16 cellular contexts compared by ENCODE assay signal in the genomic region with DNA sequence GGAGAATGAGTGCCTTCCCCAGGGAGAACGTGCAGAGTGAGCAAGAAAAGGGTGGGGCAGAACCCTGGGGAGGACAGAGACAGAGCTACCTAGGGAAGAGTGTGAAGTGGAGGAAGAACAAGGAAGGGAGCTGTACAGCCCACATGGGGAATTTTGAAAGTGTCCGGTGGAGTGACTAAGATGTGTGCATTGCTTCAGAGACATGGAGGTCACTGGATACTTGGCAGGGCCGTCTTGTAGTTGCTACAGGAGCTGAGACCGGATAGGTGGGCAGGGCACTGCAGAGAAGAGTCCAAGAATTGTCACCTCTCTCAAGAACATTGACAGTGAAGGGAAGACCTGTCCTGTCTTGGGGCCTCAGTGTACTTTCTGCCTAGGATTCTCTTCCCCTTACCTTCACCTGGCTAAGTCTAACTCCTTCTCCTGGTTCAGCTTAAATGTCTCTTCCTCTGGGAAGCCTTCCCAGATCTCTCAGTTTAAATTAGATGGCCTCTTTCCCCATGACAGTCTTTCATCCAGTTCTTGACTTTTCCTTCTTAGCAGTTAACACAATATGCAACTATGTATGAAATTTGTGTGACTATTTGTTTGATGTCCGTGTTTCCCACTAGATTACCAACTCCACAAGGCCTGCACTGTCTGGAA. TPM values are rescaled to one million over a fixed set of nuclear protein-coding genes. Genes with fewer than 3 reads are reported as not detected.
A peak's percentile ranks its signal among the peaks of the same experiment; 100 is the strongest.
DNase-seq lines count a peak whose midpoint lies in the region; ATAC-seq, FAIRE-seq and TF ChIP-seq lines count a peak whose summit lies in the region.
"Had no signal": no experiment of that assay in that cellular context is flagged by ENCODE, and none has a peak within 500 bp of the region (broad histone marks: within the 10 kb centered on the region; RNA-seq: fewer than 3 reads in every experiment).

No MANE protein-coding gene starts in this region.

- no peak for TF ChIP-seq RAD21 in A549 (conservative IDR thresholded peaks at IDR 0.05 in 1 of 2, IDR thresholded peaks at IDR 0.05 in 1 of 2)

- H3K9me3 ChIP-seq in A549: no peaks in the 10 kb centered on the region

- H3K27ac Mint-ChIP-seq in progenitor cell of endocrine pancreas: no peak overlapping the region
- H3K27ac Mint-ChIP-seq: activated naive CD4-positive, alpha-beta T cell treated with anti-CD3 and anti-CD28 coated beads, Interleukin-2, amount 10 ng/mL, durations not matched to agents 7 days and 5 days had no signal

- CTCF ChIA-PET in A549 (lab: Yijun Ruan, JAX): interaction anchor here (1.2 to 16.0 kb wide), 6 partner anchors 9 to 72 kb away, joined by 3 to 224 read pairs (median 6); a partner anchor contains a TSS

- H3K9me3 Mint-ChIP-seq in progenitor cell of endocrine pancreas (ENCODE audit: low read depth): no peaks in the 10 kb centered on the region
- H3K9me3 Mint-ChIP-seq: activated naive CD4-positive, alpha-beta T cell treated with anti-CD3 and anti-CD28 coated beads, Interleukin-2, amount 10 ng/mL, durations not matched to agents 7 days and 5 days had no signal

- no peak for FAIRE-seq in A549 (lab: Jason Lieb, UNC)

- H3K4me1 Mint-ChIP-seq in progenitor cell of endocrine pancreas (ENCODE audit: low read depth): no peaks in the 10 kb centered on the region
- H3K4me1 Mint-ChIP-seq: activated naive CD4-positive, alpha-beta T cell treated with anti-CD3 and anti-CD28 coated beads, Interleukin-2, amount 10 ng/mL, durations not matched to agents 7 days and 5 days had no signal

- TF ChIP-seq CTCF in A549 (IDR thresholded peaks at IDR 0.05) (no peak), cardiac fibroblast (IDR thresholded peaks at IDR 0.05; ENCODE audit: low read depth, low read length) (no peak), progenitor cell of endocrine pancreas (IDR thresholded peaks at IDR 0.05; ENCODE audit: unreplicated experiment) (no peak)

- H3K36me3 Mint-ChIP-seq in progenitor cell of endocrine pancreas (ENCODE audit: insufficient read depth): no peaks in the 10 kb centered on the region
- H3K36me3 Mint-ChIP-seq: activated naive CD4-positive, alpha-beta T cell treated with anti-CD3 and anti-CD28 coated beads, Interleukin-2, amount 10 ng/mL, durations not matched to agents 7 days and 5 days had no signal

- peak overlapping the region; percentile 4; the same call in 1 of the 3 replicates for H3K4me2 ChIP-seq in A549

- POLR2A ChIA-PET in A549 (lab: Yijun Ruan, JAX): no interaction called here

- H3K4me3 ChIP-seq in A549 (no peak overlapping the region), cardiac fibroblast (replicated peaks in 1 of 2; ENCODE audit: low read depth in 2 of 2, low read length in 2 of 2) (no peak overlapping the region)

- H3K27me3 Mint-ChIP-seq in progenitor cell of endocrine pancreas: peaks cover 53% of the 10 kb centered on the region

- H3K4me3 Mint-ChIP-seq in progenitor cell of endocrine pancreas (ENCODE audit: low read depth): no peak overlapping the region
- H3K4me3 Mint-ChIP-seq: activated naive CD4-positive, alpha-beta T cell treated with anti-CD3 and anti-CD28 coated beads, Interleukin-2, amount 10 ng/mL, durations not matched to agents 7 days and 5 days had no signal

- H3K27ac ChIP-seq in A549 (peak overlapping the region in 1 of 2 experiments; percentile 7; a peak in 1 of 6 replicates), substantia nigra (ENCODE audit: low read depth, low read length, poor library complexity, severe bottlenecking) (no peak overlapping the region)

- DNase-seq in A549 (ENCODE audit: low read depth in 1 of 2, low spot score in 1 of 2) (peak in 1 of 2 experiments; percentile 48), HT1080 (ENCODE audit: low read depth) (peak; percentile 48), cardiac fibroblast (ENCODE audit: low read depth in 2 of 2) (peak; percentile 42 to 80), iris pigment epithelial cell (ENCODE audit: low read depth) (peak; percentile 46), substantia nigra (lab: John Stamatoyannopoulos, UW) (no peak), progenitor cell of endocrine pancreas (ENCODE audit: low spot score, unreplicated experiment) (no peak)
- DNase-seq: activated naive CD4-positive, alpha-beta T cell treated with anti-CD3 and anti-CD28 coated beads, Interleukin-2, amount 10 ng/mL, durations not matched to agents 7 days and 5 days; left colon; MV-4-11; NCI-H2029; nucleus accumbens; stimulated activated CD4-positive, alpha-beta T cell treated with anti-CD3 and anti-CD28 coated beads, Interleukin-2, amount 100 ng/mL, for 48 hours had no signal

- peaks cover 14% of the 10 kb centered on the region for H3K4me1 ChIP-seq in A549

- no peak for TF ChIP-seq POLR2A in A549 (IDR thresholded peaks at IDR 0.05; ENCODE audit: low read length)

- ATAC-seq in A549 (peak; percentile 26 to 68; a peak in 3 of 6 replicates), HG03565 (IDR thresholded peaks at IDR 0.05; ENCODE audit: unreplicated experiment) (no peak), GM21515 (IDR thresholded peaks at IDR 0.05; ENCODE audit: unreplicated experiment) (no peak)
- ATAC-seq: left colon had no signal

- WGBS in A549 (ENCODE audit: missing lambda C conversion rate): 24% methylated on average over 5 of the region's 5 CpGs

- TF ChIP-seq EP300 in A549 (IDR thresholded peaks at IDR 0.05): no peak

TF ChIP-seq in A549, 52 proteins besides CTCF, POLR2A, EP300 and RAD21:
- TF ChIP-seq ZFP36 (IDR thresholded peaks at IDR 0.05; ENCODE audit: borderline replicate concordance, partially characterized antibody) (peak; percentile 80), ZSCAN20 (CRISPR knock-in tag; IDR thresholded peaks at IDR 0.05) (no peak)

RNA-seq across cellular contexts. Expression of a gene that starts 9.2 kb away (rescaled TPM):
- 6.8 and 8.4 TPM in 2 replicates for polyA plus RNA-seq in A549 (2011; rRNA removed)
- polyA plus RNA-seq in A549 (2012; cell fraction: cytosol; rRNA removed): 37.8 and 59.4 TPM in 2 replicates
- 64.4 and 119 TPM in 2 replicates for polyA plus RNA-seq in A549 (2012; cell fraction: nucleus; rRNA removed)
- polyA plus RNA-seq in A549 (2017; fragmentation: RNase III; extraction: RNeasy Plus Mini Kit Qiagen cat#74134 plus additional on column Dnase treatment): 8.8 to 11.2 TPM (median 9.1 TPM) in 3 replicates
- 7.6 and 11.6 TPM in 2 replicates for polyA minus RNA-seq in A549 (2011; rRNA and poly(A)+ RNA removed)
- 0.33 TPM in 1 of 2 replicates, not detected in the other for total RNA-seq in HT1080 (2014; rRNA removed; shearing (Covaris generic))
- polyA plus RNA-seq in HT1080 (2015; cell fraction: cytosol; rRNA removed): 0.94 and 1.4 TPM in 2 replicates
- polyA plus RNA-seq in HT1080 (2015; cell fraction: nucleus; rRNA removed): 0.26 and 1.6 TPM in 2 replicates
- 0.13 and 0.14 TPM in 2 replicates for total RNA-seq in progenitor cell of endocrine pancreas
- total RNA-seq: NCI-H460; T-helper 2 cell treated with Interferon-gamma antibody and Interleukin-4, amounts not matched to agents 100 ng/mL and 5 ng/mL, for 36 hours had no signal

RNA-seq across cellular contexts. Expression of a gene that starts 44.9 kb away (rescaled TPM):
- 3.7 and 5.2 TPM in 2 replicates for polyA plus RNA-seq in A549 (2011; rRNA removed)
- 7.6 and 11.4 TPM in 2 replicates for polyA plus RNA-seq in A549 (2012; cell fraction: cytosol; rRNA removed)
- polyA plus RNA-seq in A549 (2012; cell fraction: nucleus; rRNA removed): 10.3 and 15.5 TPM in 2 replicates
- polyA plus RNA-seq in A549 (2017; fragmentation: RNase III; extraction: RNeasy Plus Mini Kit Qiagen cat#74134 plus additional on column Dnase treatment): 6.1 to 6.4 TPM (median 6.4 TPM) in 3 replicates
- 6.8 and 8.8 TPM in 2 replicates for polyA minus RNA-seq in A549 (2011; rRNA and poly(A)+ RNA removed)
- total RNA-seq in HT1080 (2014; rRNA removed; shearing (Covaris generic)): 0.05 TPM in 1 of 2 replicates, not detected in the other
- polyA plus RNA-seq in HT1080 (2015; cell fraction: cytosol; rRNA removed): not detected in 2 replicates
- 0.07 TPM in 2 replicates for polyA plus RNA-seq in HT1080 (2015; cell fraction: nucleus; rRNA removed)
- 0.55 and 0.96 TPM in 2 replicates for total RNA-seq in progenitor cell of endocrine pancreas
- total RNA-seq: NCI-H460 had no signal

RNA-seq across cellular contexts. Expression of a gene that starts 45.1 kb away (rescaled TPM):
- polyA plus RNA-seq in A549 (2011; rRNA removed) (7.0 and 11.0 TPM in 2 replicates), A549 (2017; fragmentation: RNase III; extraction: RNeasy Plus Mini Kit Qiagen cat#74134 plus additional on column Dnase treatment) (16.2 to 19.2 TPM (median 16.9 TPM) in 3 replicates)
- polyA plus RNA-seq in A549 (2012; cell fraction: cytosol; rRNA removed): 15.3 and 21.1 TPM in 2 replicates
- 105 and 156 TPM in 2 replicates for polyA plus RNA-seq in A549 (2012; cell fraction: nucleus; rRNA removed)
- 12.0 and 17.3 TPM in 2 replicates for polyA minus RNA-seq in A549 (2011; rRNA and poly(A)+ RNA removed)
- total RNA-seq in HT1080 (2014; rRNA removed; shearing (Covaris generic)): 8.2 and 8.8 TPM in 2 replicates
- polyA plus RNA-seq in HT1080 (2015; cell fraction: cytosol; rRNA removed): 7.9 and 9.0 TPM in 2 replicates
- 79.3 and 89.1 TPM in 2 replicates for polyA plus RNA-seq in HT1080 (2015; cell fraction: nucleus; rRNA removed)
- 71.4 and 77.0 TPM in 2 replicates for total RNA-seq in progenitor cell of endocrine pancreas

Comparison
In these comparisons a context has a peak if more than half of its experiments do, and no peak if none do; other contexts are left out.
1. ATAC-seq: peak in A549 (2 of 2); none in HG03565 (single experiment) and GM21515 (single experiment).
2. DNase-seq: peak in HT1080 (single experiment), cardiac fibroblast (2 of 2) and iris pigment epithelial cell (single experiment); none in substantia nigra (0 of 49) and progenitor cell of endocrine pancreas (single experiment).